Comparison of ENCODE assay signal across 15 cellular contexts in genomic region chr14:67487332-67487731, GRCh38. TPM values are rescaled to one million over a fixed set of nuclear protein-coding genes. Genes with fewer than 3 reads are reported as not detected.
A peak's percentile ranks its signal among the peaks of the same experiment; 100 is the strongest.
DNase-seq lines count a peak whose midpoint lies in the region; ATAC-seq and TF ChIP-seq lines count a peak whose summit lies in the region.
"Had no signal": no experiment of that assay in that cellular context is flagged by ENCODE, and none has a peak within 500 bp of the region (broad histone marks: within the 10 kb centered on the region; RNA-seq: fewer than 3 reads in every experiment).

No MANE protein-coding gene starts in this region.

- H3K4me3 ChIP-seq in duodenal mucosa (ENCODE audit: low read depth in 1 of 2, low read length in 2 of 2) (peak overlapping the region; percentile 78 to 80), sigmoid colon (no peak overlapping the region)
- H3K4me3 ChIP-seq: hepatocyte had no signal

- peaks cover 58% of the 10 kb centered on the region for H3K4me1 Mint-ChIP-seq in activated naive CD4-positive, alpha-beta T cell treated with anti-CD3 and anti-CD28 coated beads, Interleukin-2, amount 10 ng/mL, durations not matched to agents 7 days and 5 days
- peaks cover 67% of the 10 kb centered on the region for H3K4me1 Mint-ChIP-seq in stimulated activated memory B cell treated with anti-CD40 and anti-IgM and Interleukin-4, amounts not matched to agents 10 μg/mL and 1 μg/mL and 100 μg/mL, for 72 hours

- H3K4me3 Mint-ChIP-seq in activated naive CD4-positive, alpha-beta T cell treated with anti-CD3 and anti-CD28 coated beads, Interleukin-2, amount 10 ng/mL, durations not matched to agents 7 days and 5 days, result peak overlapping the region; percentile 91
- H3K4me3 Mint-ChIP-seq in stimulated activated memory B cell treated with anti-CD40 and anti-IgM and Interleukin-4, amounts not matched to agents 10 μg/mL and 1 μg/mL and 100 μg/mL, for 72 hours, result no peak overlapping the region

- in situ Hi-C loops in GM13977 (cut with MboI; ENCODE audit: low pct_unique_long_range_greater_than_20kb, low sequenced_read_pairs, unreplicated experiment), result no loop called here

- TF ChIP-seq POLR2A in sigmoid colon (IDR thresholded peaks at IDR 0.05), result no peak

- intact Hi-C loops in sigmoid colon (cut with DNase I), result no loop called here

- H3K9ac ChIP-seq in duodenal mucosa (ENCODE audit: low read depth in 1 of 2, low read length in 2 of 2), result peak overlapping the region in 1 of 2 donors; percentile 92

- WGBS in sigmoid colon, 2 donors, result 90 to 95% methylated on average over 4 of the region's 4 CpGs

- H3K27ac ChIP-seq in KOPT-K1 (ENCODE audit: low read depth, low read length, poor library complexity, severe bottlenecking) (peak overlapping the region; percentile 87), duodenal mucosa (ENCODE audit: low read depth, low read length) (no peak overlapping the region), sigmoid colon (no peak overlapping the region)
- H3K27ac ChIP-seq: hepatocyte had no signal

- TF ChIP-seq CTCF in sigmoid colon (IDR thresholded peaks at IDR 0.05), result no peak
- TF ChIP-seq CTCF in GM13977 (IDR thresholded peaks at IDR 0.05; ENCODE audit: extremely low read depth, insufficient read depth, missing control alignments), result no peak

- H3K9me3 ChIP-seq in KOPT-K1 (ENCODE audit: insufficient read depth, low read length, poor library complexity, severe bottlenecking) (peaks cover 2% of the 10 kb centered on the region), duodenal mucosa (ENCODE audit: control insufficient read depth in 1 of 2, low read length in 2 of 2) (no peaks in the 10 kb centered on the region), sigmoid colon (no peaks in the 10 kb centered on the region)
- H3K9me3 ChIP-seq: vagina had no signal

- no peaks in the 10 kb centered on the region for H3K27me3 ChIP-seq in duodenal mucosa (ENCODE audit: control insufficient read depth in 1 of 2, insufficient read depth in 2 of 2, low read length in 2 of 2)
- no peaks in the 10 kb centered on the region for H3K27me3 ChIP-seq in sigmoid colon
- H3K27me3 ChIP-seq: hepatocyte, vagina had no signal

- peaks cover 25% of the 10 kb centered on the region for H3K27me3 Mint-ChIP-seq in activated naive CD4-positive, alpha-beta T cell treated with anti-CD3 and anti-CD28 coated beads, Interleukin-2, amount 10 ng/mL, durations not matched to agents 7 days and 5 days
- H3K27me3 Mint-ChIP-seq in stimulated activated memory B cell treated with anti-CD40 and anti-IgM and Interleukin-4, amounts not matched to agents 10 μg/mL and 1 μg/mL and 100 μg/mL, for 72 hours, result no peaks in the 10 kb centered on the region

- peaks cover 32 to 33% of the 10 kb centered on the region in 2 donors for H3K4me1 ChIP-seq in duodenal mucosa (ENCODE audit: control insufficient read depth in 1 of 2, insufficient read depth in 2 of 2, low read length in 2 of 2)
- H3K4me1 ChIP-seq in sigmoid colon, result no peaks in the 10 kb centered on the region
- H3K4me1 ChIP-seq: vagina had no signal

- no peak for ATAC-seq in stimulated activated memory B cell treated with anti-CD40 and anti-IgM and Interleukin-4, amounts not matched to agents 10 μg/mL and 1 μg/mL and 100 μg/mL, for 72 hours

- TF ChIP-seq EP300 in sigmoid colon (IDR thresholded peaks at IDR 0.05), result no peak

- H3K9me3 Mint-ChIP-seq in activated naive CD4-positive, alpha-beta T cell treated with anti-CD3 and anti-CD28 coated beads, Interleukin-2, amount 10 ng/mL, durations not matched to agents 7 days and 5 days, result peaks cover 5% of the 10 kb centered on the region
- H3K9me3 Mint-ChIP-seq in stimulated activated memory B cell treated with anti-CD40 and anti-IgM and Interleukin-4, amounts not matched to agents 10 μg/mL and 1 μg/mL and 100 μg/mL, for 72 hours, result no peaks in the 10 kb centered on the region

- no peak for DNase-seq in activated naive CD4-positive, alpha-beta T cell treated with anti-CD3 and anti-CD28 coated beads, Interleukin-2, amount 10 ng/mL, durations not matched to agents 7 days and 5 days
- no peak for DNase-seq in activated naive CD4-positive, alpha-beta T cell treated with anti-CD3 and anti-CD28 coated beads, Interleukin-2, amount 50 U/mL, for 16 hours
- DNase-seq in sigmoid colon (no peak), GM13977 (ENCODE audit: low spot score) (no peak), HuH-7.5 (ENCODE audit: low spot score) (no peak)
- DNase-seq: activated T-cell treated with anti-CD3 and anti-CD28 coated beads, Interleukin-2, amount 50 U/mL, for 48 hours; amniotic stem cell; NCI-H187; SHP77 treated with DMSO at 0.1 percent for 48 hours; T1000 had no signal

- peak overlapping the region; percentile 98 for H3K27ac Mint-ChIP-seq in activated naive CD4-positive, alpha-beta T cell treated with anti-CD3 and anti-CD28 coated beads, Interleukin-2, amount 10 ng/mL, durations not matched to agents 7 days and 5 days
- peak overlapping the region; percentile 85 for H3K27ac Mint-ChIP-seq in stimulated activated memory B cell treated with anti-CD40 and anti-IgM and Interleukin-4, amounts not matched to agents 10 μg/mL and 1 μg/mL and 100 μg/mL, for 72 hours

- CTCF ChIA-PET in activated naive CD4-positive, alpha-beta T cell treated with anti-CD3 and anti-CD28 coated beads, Interleukin-2, amount 10 ng/mL, durations not matched to agents 7 days and 5 days (lab: Charles Lee), result interaction anchor here (0.9 to 1.7 kb wide), 4 partner anchors 20 to 180 kb away, joined by 3 to 7 read pairs (median 6); no protein-coding TSS in a partner anchor

- peaks cover 24% of the 10 kb centered on the region for H3K36me3 Mint-ChIP-seq in activated naive CD4-positive, alpha-beta T cell treated with anti-CD3 and anti-CD28 coated beads, Interleukin-2, amount 10 ng/mL, durations not matched to agents 7 days and 5 days
- peaks cover 6% of the 10 kb centered on the region for H3K36me3 Mint-ChIP-seq in stimulated activated memory B cell treated with anti-CD40 and anti-IgM and Interleukin-4, amounts not matched to agents 10 μg/mL and 1 μg/mL and 100 μg/mL, for 72 hours

- peaks cover 10% of the 10 kb centered on the region for H3K36me3 ChIP-seq in KOPT-K1 (ENCODE audit: insufficient read depth, low read length)
- H3K36me3 ChIP-seq in duodenal mucosa (ENCODE audit: control insufficient read depth in 1 of 2, insufficient read depth in 2 of 2, low read length in 2 of 2), result peaks cover 0 to 29% of the 10 kb centered on the region in 2 donors
- H3K36me3 ChIP-seq in sigmoid colon, result no peaks in the 10 kb centered on the region
- H3K36me3 ChIP-seq: vagina had no signal

RNA-seq across cellular contexts. Expression of gene TMEM229B, which starts 1.2 kb away (rescaled TPM):
- total RNA-seq in sigmoid colon, result 10 to 100 TPM in 1 of 4 donors, 1 to 10 TPM in 3; 5.6 to 16.4 (median 6.1) TPM
- 1 to 10 TPM; 1.2 to 8.0 (median 4.4) TPM for polyA plus RNA-seq in sigmoid colon

RNA-seq across cellular contexts. Expression of gene PLEKHH1, which starts 45.8 kb away (rescaled TPM):
- total RNA-seq in sigmoid colon, result 1 to 10 TPM; 2.0 to 8.0 (median 2.9) TPM
- polyA plus RNA-seq in sigmoid colon, result 10 to 100 TPM; 10.8 to 25.3 (median 12.3) TPM

Comparison
In these comparisons a context has a peak if more than half of its experiments do, and no peak if none do; other contexts are left out.
1. H3K4me3 ChIP-seq: peak in duodenal mucosa (2 of 2); none in sigmoid colon (0 of 4).